In genomic region chr20:34708621-34709043, GRCh38 we compare ENCODE assay signal across 8 cellular contexts. TPM values are rescaled to one million over a fixed set of nuclear protein-coding genes. Genes with fewer than 3 reads are reported as not detected.
A peak's percentile ranks its signal among the peaks of the same experiment; 100 is the strongest.
DNase-seq lines count a peak whose midpoint lies in the region; ATAC-seq and TF ChIP-seq lines count a peak whose summit lies in the region.

No MANE protein-coding gene starts in this region.

- peak overlapping the region; percentile 96; the same call in 1 of the 2 replicates for H2AFZ ChIP-seq in PC-9
- peak overlapping the region; percentile 98 for H2AFZ ChIP-seq in parathyroid adenoma

- H3K27ac ChIP-seq in PC-9 (no peak overlapping the region), parathyroid adenoma (peak overlapping the region; percentile 92), aorta (ENCODE audit: low read depth in 1 of 2, low read length in 2 of 2) (no peak overlapping the region)

- H3K27me3 ChIP-seq in PC-9 (ENCODE audit: insufficient read depth, low read depth): no peaks in the 10 kb centered on the region
- H3K27me3 ChIP-seq in parathyroid adenoma (ENCODE audit: control insufficient read depth, insufficient read depth, low read length): no peaks in the 10 kb centered on the region
- no peaks in the 10 kb centered on the region for H3K27me3 ChIP-seq in aorta (ENCODE audit: control insufficient read depth in 1 of 2, insufficient read depth in 2 of 2, low read length in 1 of 2)

- no peaks in the 10 kb centered on the region for H3K9me3 ChIP-seq in PC-9 (ENCODE audit: insufficient read depth, low read depth)
- H3K9me3 ChIP-seq in parathyroid adenoma (ENCODE audit: control insufficient read depth, low read length): no peaks in the 10 kb centered on the region
- H3K9me3 ChIP-seq in aorta (ENCODE audit: control insufficient read depth, low read length): no peaks in the 10 kb centered on the region

- POLR2A ChIA-PET in PC-9 (lab: Charles Lee; ENCODE audit: unreplicated experiment): no interaction called here

- H3K79me2 ChIP-seq in PC-9 (ENCODE audit: low read depth) (no peaks in the 10 kb centered on the region), parathyroid adenoma (peaks cover 2% of the 10 kb centered on the region)

- H3K36me3 ChIP-seq in PC-9 (ENCODE audit: low read depth) (no peaks in the 10 kb centered on the region), parathyroid adenoma (ENCODE audit: control insufficient read depth, insufficient read depth, low read length) (no peaks in the 10 kb centered on the region), aorta (ENCODE audit: control insufficient read depth in 1 of 2, insufficient read depth in 2 of 2, low read length in 1 of 2) (no peaks in the 10 kb centered on the region)

- peaks cover 2% of the 10 kb centered on the region for H4K20me1 ChIP-seq in PC-9 (ENCODE audit: insufficient read depth)

- H3K27me3 Mint-ChIP-seq in activated naive CD4-positive, alpha-beta T cell treated with anti-CD3 and anti-CD28 coated beads for 36 hours (ENCODE audit: low read depth): no peaks in the 10 kb centered on the region

- peak overlapping the region; percentile 88 for H3K4me2 ChIP-seq in PC-9
- H3K4me2 ChIP-seq in parathyroid adenoma (ENCODE audit: low read length): peak overlapping the region; percentile 71

- H3K36me3 Mint-ChIP-seq in activated naive CD4-positive, alpha-beta T cell treated with anti-CD3 and anti-CD28 coated beads for 36 hours (ENCODE audit: low read depth): peaks cover 2% of the 10 kb centered on the region

- H3K4me1 Mint-ChIP-seq in activated naive CD4-positive, alpha-beta T cell treated with anti-CD3 and anti-CD28 coated beads for 36 hours (ENCODE audit: low read depth): peaks cover 16% of the 10 kb centered on the region

- peak; percentile 9 for DNase-seq in NCI-H1436 (lab: John Stamatoyannopoulos, UW)
- no peak for DNase-seq in NCI-H1436 treated with DMSO at 0.1 percent for 48 hours (lab: John Stamatoyannopoulos, UW)
- peak in 1 of 2 experiments; percentile 55 for DNase-seq in PC-9
- DNase-seq in activated naive CD4-positive, alpha-beta T cell treated with anti-CD3 and anti-CD28 coated beads for 36 hours: peak; percentile 78
- DNase-seq in head of caudate nucleus: peak; percentile 48 to 88 (median 73)
- peak; percentile 60 to 82 for DNase-seq in aorta

- H3K4me1 ChIP-seq in PC-9 (replicated peaks; ENCODE audit: insufficient read depth) (peaks cover 40% of the 10 kb centered on the region), parathyroid adenoma (peaks cover 19% of the 10 kb centered on the region), aorta (ENCODE audit: control insufficient read depth in 1 of 2, insufficient read depth in 2 of 2, low read length in 2 of 2) (no peaks in the 10 kb centered on the region)

- BruUV-seq in PC-9 (replicated peaks; lab: Mats Ljungman, UMichigan): no TSS peak

- H3K4me3 Mint-ChIP-seq in activated naive CD4-positive, alpha-beta T cell treated with anti-CD3 and anti-CD28 coated beads for 36 hours: peak overlapping the region; percentile 80

- H3K27ac Mint-ChIP-seq in activated naive CD4-positive, alpha-beta T cell treated with anti-CD3 and anti-CD28 coated beads for 36 hours: no peak overlapping the region

- CTCF ChIA-PET in PC-9 (lab: Charles Lee): interaction anchor here (0.6 to 1.0 kb wide), 2 partner anchors 453 to 526 kb away, joined by 3 read pairs; no protein-coding TSS in a partner anchor
- CTCF ChIA-PET in activated naive CD4-positive, alpha-beta T cell treated with anti-CD3 and anti-CD28 coated beads for 36 hours (lab: Charles Lee): interaction anchor here (0.5 to 7.9 kb wide), 12 partner anchors 29 to 396 kb away, joined by 3 to 52 read pairs (median 6); partner anchors contain the start of gene DYNLRB1

- 30% methylated on average over 22 of the region's 22 CpGs for WGBS in aorta, 2 donors

- peak overlapping the region; percentile 87 for H3K4me3 ChIP-seq in PC-9
- peak overlapping the region; percentile 66 for H3K4me3 ChIP-seq in parathyroid adenoma (ENCODE audit: low read depth, low read length)
- no peak overlapping the region for H3K4me3 ChIP-seq in aorta (ENCODE audit: low read length in 2 of 2)

- TF ChIP-seq CTCF in PC-9 (conservative IDR thresholded peaks at IDR 0.05) (peak; percentile 68), parathyroid adenoma (IDR thresholded peaks at IDR 0.05) (peak; percentile 48)

- no peaks in the 10 kb centered on the region for H3K9me3 Mint-ChIP-seq in activated naive CD4-positive, alpha-beta T cell treated with anti-CD3 and anti-CD28 coated beads for 36 hours

- H3K9me2 ChIP-seq in PC-9 (ENCODE audit: insufficient read depth): no peaks in the 10 kb centered on the region

- ATAC-seq in HG03159 (IDR thresholded peaks at IDR 0.05; ENCODE audit: unreplicated experiment) (peak; percentile 19), aorta (ENCODE audit: low FRiP score) (no peak)

- no peak overlapping the region for H3K9ac ChIP-seq in parathyroid adenoma

- intact Hi-C loops in PC-9 (cut with micrococcal nuclease; ENCODE audit: unreplicated experiment) (loop anchor here (1.0 to 5.0 kb wide), 3 partner anchors 129 to 516 kb away; no protein-coding TSS in a partner anchor), head of caudate nucleus (cut with DNase I) (loop anchor here (5.0 kb wide), 1 partner anchor 126 kb away; no protein-coding TSS in a partner anchor), aorta (cut with DNase I) (loop anchor here (2.0 to 5.0 kb wide), 3 partner anchors 130 to 151 kb away; partner anchors contain the start of gene MAP1LC3A (in 1 of the 2))
- intact Hi-C loops in activated naive CD4-positive, alpha-beta T cell treated with anti-CD3 and anti-CD28 coated beads for 36 hours (cut with micrococcal nuclease): loop anchor here (1.0 to 2.0 kb wide), 10 partner anchors 31 to 406 kb away; partner anchors contain the start of genes AHCY, DYNLRB1, ITCH and MAP1LC3A

- H3F3A ChIP-seq in PC-9 (ENCODE audit: insufficient read depth, low read depth): peaks cover 54% of the 10 kb centered on the region

RNA-seq across cellular contexts. Expression of gene TP53INP2, which starts 4.5 kb away (rescaled TPM):
- total RNA-seq in PC-9 (2021): 4.4 and 4.9 TPM in 2 replicates
- total RNA-seq in activated naive CD4-positive, alpha-beta T cell treated with anti-CD3 and anti-CD28 coated beads for 36 hours: 1 to 10 TPM; 1.9 TPM
- total RNA-seq in aorta: 10 to 100 TPM; 12.9 to 29.7 TPM
- 10 to 100 TPM; 11.3 to 28.3 TPM for polyA plus RNA-seq in aorta

RNA-seq across cellular contexts. Expression of gene PIGU, which starts 31.7 kb away (rescaled TPM):
- total RNA-seq in PC-9 (2021) (20.9 and 25.0 TPM in 2 replicates), aorta (10 to 100 TPM; 10.1 to 11.0 TPM)
- total RNA-seq in activated naive CD4-positive, alpha-beta T cell treated with anti-CD3 and anti-CD28 coated beads for 36 hours: 10 to 100 TPM; 18.8 to 18.9 TPM
- polyA plus RNA-seq in aorta: 10 to 100 TPM in 1 of 2 donors, 1 to 10 TPM in 1; 6.5 to 17.3 TPM

Comparison
In these comparisons a context has a peak if more than half of its experiments do, and no peak if none do; other contexts are left out.
1. H3K4me3 ChIP-seq: peak in PC-9 (single experiment) and parathyroid adenoma (single experiment); none in aorta (0 of 2).